Comparison of ENCODE assay signal across 1 cellular context in the genomic region with DNA sequence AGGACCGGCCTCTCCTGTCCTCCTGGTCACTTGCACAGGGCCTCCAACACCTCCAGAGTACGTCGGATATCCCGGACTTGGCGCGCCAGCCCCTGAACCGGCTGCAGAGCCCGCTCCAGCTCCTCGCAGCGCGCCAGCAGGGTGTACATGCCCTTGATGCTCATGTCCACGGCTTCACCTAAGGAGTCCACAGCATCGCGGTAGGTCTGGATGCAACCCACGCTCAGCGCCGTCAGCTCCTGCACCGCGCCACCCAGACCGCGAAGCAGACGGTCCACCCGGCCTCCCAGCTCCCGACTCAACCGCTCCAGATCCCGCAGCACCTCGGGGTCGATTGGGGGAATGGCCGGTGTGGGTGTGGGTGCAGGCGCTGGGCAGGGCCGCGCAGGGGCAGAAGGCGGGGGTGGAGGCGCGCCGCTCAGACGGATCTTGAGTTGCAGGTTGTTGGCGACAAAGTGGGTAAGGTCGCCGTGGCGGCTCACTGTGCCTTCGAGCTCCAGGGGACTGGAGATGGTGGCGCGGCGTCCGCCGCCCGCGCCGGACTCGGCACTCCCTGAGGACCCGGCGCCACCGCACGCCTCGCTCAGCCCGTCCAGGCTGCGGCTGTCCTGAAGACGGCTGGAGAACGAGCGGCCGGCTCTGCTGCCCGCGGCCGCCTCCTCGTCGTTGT.
TF ChIP-seq lines count a peak whose summit lies in the region.

No MANE protein-coding gene starts in this region.

TF ChIP-seq in HepG2, 621 proteins besides CTCF, POLR2A, EP300 and RAD21 (continues in another document):
- TF ChIP-seq, protein P1, sequence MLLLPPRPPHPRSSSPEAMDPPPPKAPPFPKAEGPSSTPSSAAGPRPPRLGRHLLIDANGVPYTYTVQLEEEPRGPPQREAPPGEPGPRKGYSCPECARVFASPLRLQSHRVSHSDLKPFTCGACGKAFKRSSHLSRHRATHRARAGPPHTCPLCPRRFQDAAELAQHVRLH (CRISPR knock-in tag; IDR thresholded peaks at IDR 0.05; ENCODE audit: borderline replicate concordance, low read depth) = no peak
- TF ChIP-seq ZMYM3 (CRISPR knock-in tag; IDR thresholded peaks at IDR 0.05) (no peak), ZNF337 (CRISPR knock-in tag; IDR thresholded peaks at IDR 0.05; ENCODE audit: borderline replicate concordance, low read depth) (no peak), AHR (CRISPR knock-in tag; IDR thresholded peaks at IDR 0.05) (peak; percentile 62; the same call in 1 of the 2 replicates), FOXK1 (CRISPR knock-in tag; IDR thresholded peaks at IDR 0.05; ENCODE audit: borderline replicate concordance, low read depth) (0 out of 2 replicates have a peak, but pooled peaks have one; percentile 27), HNRNPLL (IDR thresholded peaks at IDR 0.05; ENCODE audit: low read depth, low read length, poor library complexity, severe bottlenecking) (peak; percentile 13), ZNF274 (CRISPR knock-in tag; IDR thresholded peaks at IDR 0.05) (peak; percentile 57), ZNF230 (CRISPR knock-in tag; IDR thresholded peaks at IDR 0.05) (no peak), THYN1 (CRISPR knock-in tag; IDR thresholded peaks at IDR 0.05; ENCODE audit: borderline replicate concordance, low read depth) (no peak), PHF5A (CRISPR knock-in tag; IDR thresholded peaks at IDR 0.05; ENCODE audit: low read depth, unreplicated experiment) (no peak), ZNF101 (CRISPR knock-in tag; IDR thresholded peaks at IDR 0.05; ENCODE audit: borderline replicate concordance, low read depth) (no peak), TOPORS (CRISPR knock-in tag; IDR thresholded peaks at IDR 0.05) (no peak), ZBTB25 (CRISPR knock-in tag; IDR thresholded peaks at IDR 0.05) (no peak), JUNB (CRISPR knock-in tag; IDR thresholded peaks at IDR 0.05; ENCODE audit: borderline replicate concordance) (no peak), ZNF432 (CRISPR knock-in tag; IDR thresholded peaks at IDR 0.05; ENCODE audit: borderline replicate concordance) (no peak), ZNF234 (CRISPR knock-in tag; conservative IDR thresholded peaks at IDR 0.05) (0 out of 2 replicates have a peak, but pooled peaks have one; percentile 29), ZNF784 (CRISPR knock-in tag; IDR thresholded peaks at IDR 0.05; ENCODE audit: borderline replicate concordance) (no peak), ZNF607 (CRISPR knock-in tag; IDR thresholded peaks at IDR 0.05; ENCODE audit: borderline replicate concordance) (0 out of 2 replicates have a peak, but pooled peaks have one; percentile 49), ZNF720 (CRISPR knock-in tag; IDR thresholded peaks at IDR 0.05) (no peak), MBNL3 (CRISPR knock-in tag; conservative IDR thresholded peaks at IDR 0.05) (no peak), ZBTB3 (CRISPR knock-in tag; IDR thresholded peaks at IDR 0.05; ENCODE audit: borderline replicate concordance, low read depth) (no peak), STAG1 (CRISPR knock-in tag; IDR thresholded peaks at IDR 0.05) (peak; percentile 6; the same call in 1 of the 2 replicates), FOSL2 (CRISPR knock-in tag; IDR thresholded peaks at IDR 0.05) (no peak), MYNN (CRISPR knock-in tag; IDR thresholded peaks at IDR 0.05; ENCODE audit: low read depth) (no peak), HDAC2 (CRISPR knock-in tag; IDR thresholded peaks at IDR 0.05) (peak; percentile 42; the same call in 1 of the 2 replicates), RFXAP (CRISPR knock-in tag; IDR thresholded peaks at IDR 0.05; ENCODE audit: borderline replicate concordance) (peak; percentile 44; the same call in 1 of the 2 replicates), SMAD1 (CRISPR knock-in tag; IDR thresholded peaks at IDR 0.05; ENCODE audit: borderline replicate concordance, low read depth) (0 out of 2 replicates have a peak, but pooled peaks have one; percentile 22), NCOA1 (CRISPR knock-in tag; IDR thresholded peaks at IDR 0.05) (0 out of 2 replicates have a peak, but pooled peaks have one; percentile 51), KLF15 (CRISPR knock-in tag; IDR thresholded peaks at IDR 0.05; ENCODE audit: borderline replicate concordance) (no peak; the same call in 1 of the 2 replicates), BORCS8-MEF2B (CRISPR knock-in tag; IDR thresholded peaks at IDR 0.05) (0 out of 2 replicates have a peak, but pooled peaks have one; percentile 25), NPAS2 (CRISPR knock-in tag; IDR thresholded peaks at IDR 0.05; ENCODE audit: borderline replicate concordance) (no peak), SMYD3 (CRISPR knock-in tag; IDR thresholded peaks at IDR 0.05) (no peak), ZNF280D (CRISPR knock-in tag; IDR thresholded peaks at IDR 0.05) (no peak), MAZ (IDR thresholded peaks at IDR 0.05; ENCODE audit: borderline replicate concordance, low read depth, low read length) (no peak), MAZ (CRISPR knock-in tag; IDR thresholded peaks at IDR 0.05; ENCODE audit: low read depth) (0 out of 2 replicates have a peak, but pooled peaks have one; percentile 19), TARDBP (CRISPR knock-in tag; IDR thresholded peaks at IDR 0.05) (no peak), SALL2 (CRISPR knock-in tag; IDR thresholded peaks at IDR 0.05) (peak; percentile 66; the same call in 1 of the 2 replicates), XBP1 (CRISPR knock-in tag; IDR thresholded peaks at IDR 0.05) (no peak), ZNF263 (CRISPR knock-in tag; IDR thresholded peaks at IDR 0.05) (0 out of 2 replicates have a peak, but pooled peaks have one; percentile 17), ZNF12 (CRISPR knock-in tag; IDR thresholded peaks at IDR 0.05) (no peak), PRDM15 (CRISPR knock-in tag; IDR thresholded peaks at IDR 0.05) (peak; percentile 49; the same call in 1 of the 2 replicates), MXI1 (IDR thresholded peaks at IDR 0.05; ENCODE audit: borderline replicate concordance, low read depth, low read length) (0 out of 3 replicates have a peak, but pooled peaks have one; percentile 26)
- TF ChIP-seq, protein P2, sequence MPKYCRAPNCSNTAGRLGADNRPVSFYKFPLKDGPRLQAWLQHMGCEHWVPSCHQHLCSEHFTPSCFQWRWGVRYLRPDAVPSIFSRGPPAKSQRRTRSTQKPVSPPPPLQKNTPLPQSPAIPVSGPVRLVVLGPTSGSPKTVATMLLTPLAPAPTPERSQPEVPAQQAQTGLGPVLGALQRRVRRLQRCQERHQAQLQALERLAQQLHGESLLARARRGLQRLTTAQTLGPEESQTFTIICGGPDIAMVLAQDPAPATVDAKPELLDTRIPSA (CRISPR knock-in tag; IDR thresholded peaks at IDR 0.05; ENCODE audit: borderline replicate concordance) = 0 out of 2 replicates have a peak, but pooled peaks have one; percentile 39
- TF ChIP-seq, protein P3, sequence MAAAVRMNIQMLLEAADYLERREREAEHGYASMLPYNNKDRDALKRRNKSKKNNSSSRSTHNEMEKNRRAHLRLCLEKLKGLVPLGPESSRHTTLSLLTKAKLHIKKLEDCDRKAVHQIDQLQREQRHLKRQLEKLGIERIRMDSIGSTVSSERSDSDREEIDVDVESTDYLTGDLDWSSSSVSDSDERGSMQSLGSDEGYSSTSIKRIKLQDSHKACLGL (CRISPR knock-in tag; IDR thresholded peaks at IDR 0.05) = no peak; the same call in 1 of the 2 replicates
- TF ChIP-seq, protein P4, sequence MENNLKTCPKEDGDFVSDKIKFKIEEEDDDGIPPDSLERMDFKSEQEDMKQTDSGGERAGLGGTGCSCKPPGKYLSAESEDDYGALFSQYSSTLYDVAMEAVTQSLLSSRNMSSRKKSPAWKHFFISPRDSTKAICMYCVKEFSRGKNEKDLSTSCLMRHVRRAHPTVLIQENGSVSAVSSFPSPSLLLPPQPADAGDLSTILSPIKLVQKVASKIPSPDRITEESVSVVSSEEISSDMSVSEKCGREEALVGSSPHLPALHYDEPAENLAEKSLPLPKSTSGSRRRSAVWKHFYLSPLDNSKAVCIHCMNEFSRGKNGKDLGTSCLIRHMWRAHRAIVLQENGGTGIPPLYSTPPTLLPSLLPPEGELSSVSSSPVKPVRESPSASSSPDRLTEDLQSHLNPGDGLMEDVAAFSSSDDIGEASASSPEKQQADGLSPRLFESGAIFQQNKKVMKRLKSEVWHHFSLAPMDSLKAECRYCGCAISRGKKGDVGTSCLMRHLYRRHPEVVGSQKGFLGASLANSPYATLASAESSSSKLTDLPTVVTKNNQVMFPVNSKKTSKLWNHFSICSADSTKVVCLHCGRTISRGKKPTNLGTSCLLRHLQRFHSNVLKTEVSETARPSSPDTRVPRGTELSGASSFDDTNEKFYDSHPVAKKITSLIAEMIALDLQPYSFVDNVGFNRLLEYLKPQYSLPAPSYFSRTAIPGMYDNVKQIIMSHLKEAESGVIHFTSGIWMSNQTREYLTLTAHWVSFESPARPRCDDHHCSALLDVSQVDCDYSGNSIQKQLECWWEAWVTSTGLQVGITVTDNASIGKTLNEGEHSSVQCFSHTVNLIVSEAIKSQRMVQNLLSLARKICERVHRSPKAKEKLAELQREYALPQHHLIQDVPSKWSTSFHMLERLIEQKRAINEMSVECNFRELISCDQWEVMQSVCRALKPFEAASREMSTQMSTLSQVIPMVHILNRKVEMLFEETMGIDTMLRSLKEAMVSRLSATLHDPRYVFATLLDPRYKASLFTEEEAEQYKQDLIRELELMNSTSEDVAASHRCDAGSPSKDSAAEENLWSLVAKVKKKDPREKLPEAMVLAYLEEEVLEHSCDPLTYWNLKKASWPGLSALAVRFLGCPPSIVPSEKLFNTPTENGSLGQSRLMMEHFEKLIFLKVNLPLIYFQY (CRISPR knock-in tag; IDR thresholded peaks at IDR 0.05; ENCODE audit: borderline replicate concordance) = no peak
